8 cellular contexts compared by ENCODE assay signal in genomic region chr14:73949752-73950734, GRCh38. TPM values are rescaled to one million over a fixed set of nuclear protein-coding genes. Genes with fewer than 3 reads are reported as not detected.
DNase-seq lines count a peak whose midpoint lies in the region; ATAC-seq and TF ChIP-seq lines count a peak whose summit lies in the region.

TSS of gene COQ6 (plus strand) at chr14:73950302. CDS start at chr14:73950333, 31 bp downstream.
A gene with protein sequence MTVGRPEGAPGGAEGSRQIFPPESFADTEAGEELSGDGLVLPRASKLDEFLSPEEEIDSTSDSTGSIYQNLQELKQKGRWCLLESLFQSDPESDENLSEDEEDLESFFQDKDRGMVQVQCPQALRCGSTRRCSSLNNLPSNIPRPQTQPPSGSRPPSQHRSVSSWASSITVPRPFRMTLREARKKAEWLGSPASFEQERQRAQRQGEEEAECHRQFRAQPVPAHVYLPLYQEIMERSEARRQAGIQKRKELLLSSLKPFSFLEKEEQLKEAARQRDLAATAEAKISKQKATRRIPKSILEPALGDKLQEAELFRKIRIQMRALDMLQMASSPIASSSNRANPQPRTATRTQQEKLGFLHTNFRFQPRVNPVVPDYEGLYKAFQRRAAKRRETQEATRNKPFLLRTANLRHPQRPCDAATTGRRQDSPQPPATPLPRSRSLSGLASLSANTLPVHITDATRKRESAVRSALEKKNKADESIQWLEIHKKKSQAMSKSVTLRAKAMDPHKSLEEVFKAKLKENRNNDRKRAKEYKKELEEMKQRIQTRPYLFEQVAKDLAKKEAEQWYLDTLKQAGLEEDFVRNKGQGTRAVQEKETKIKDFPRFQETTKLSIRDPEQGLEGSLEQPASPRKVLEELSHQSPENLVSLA (minus strand): TSS chr14:73950094. CDS start chr14:73950026, 68 bp downstream.

- POLR2A ChIA-PET in BJ (lab: Charles Lee) = interaction anchor here (0.5 to 0.6 kb wide), 2 partner anchors 16 to 28 kb away, joined by 3 read pairs; no protein-coding TSS in a partner anchor

- peak within 1 kb of the TSS; percentile 71 to 90 for H3K27ac ChIP-seq in coronary artery

- H3K4me3 ChIP-seq in BJ (ENCODE audit: low read depth, low read length) (peak within 1 kb of the TSS; percentile 80), coronary artery (peak within 1 kb of the TSS; percentile 78)

- CTCF ChIA-PET in BJ (lab: Yijun Ruan, JAX) = no interaction called here

- TF ChIP-seq CTCF in BJ (IDR thresholded peaks at IDR 0.05; ENCODE audit: insufficient read depth, low read depth, low read length) = no peak
- no peak for TF ChIP-seq CTCF in coronary artery (IDR thresholded peaks at IDR 0.05)

- peak; percentile 82 for ATAC-seq in HG03442 (IDR thresholded peaks at IDR 0.05; ENCODE audit: unreplicated experiment)
- peak; percentile 83 for ATAC-seq in left colon

- H3K27me3 ChIP-seq in BJ (ENCODE audit: control insufficient read depth, insufficient read depth, low read length) = no peaks in the 10 kb centered on the region

- H3K36me3 ChIP-seq in BJ (ENCODE audit: control insufficient read depth, insufficient read depth, low read length) = peaks cover 6% of the 10 kb centered on the region

- DNase-seq in BJ (ENCODE audit: low read depth) (peak; percentile 85), GM19238 (ENCODE audit: insufficient read length, low spot score) (peak; percentile 85), NCI-H524 (lab: John Stamatoyannopoulos, UW) (peak; percentile 98 to 99), coronary artery (ENCODE audit: low spot score) (peak; percentile 97), left colon (peak; percentile 93 to 96)
- DNase-seq in activated CD4-positive, alpha-beta T cell treated with anti-CD3 and anti-CD28 coated beads for 48 hours = peak; percentile 95
- DNase-seq in stimulated activated CD4-positive, alpha-beta T cell treated with anti-CD3 and anti-CD28 coated beads, Interleukin-1b, Interleukin-23, amount 100 ng/mL, for 48 hours = peak; percentile 95

- intact Hi-C loops in left colon (cut with DNase I, micrococcal nuclease) = no loop called here

RNA-seq across cellular contexts. Expression of gene COQ6, which starts in this region (rescaled TPM):
- polyA plus RNA-seq in BJ (2011; rRNA removed) = 31.5 and 38.2 TPM in 2 replicates
- polyA minus RNA-seq in BJ (2011; rRNA and poly(A)+ RNA removed) = 12.5 and 13.1 TPM in 2 replicates
- 10 to 100 TPM; 18.5 to 21.5 TPM for total RNA-seq in left colon

RNA-seq across cellular contexts. Expression of the second gene that starts in this region (rescaled TPM):
- 2.5 and 2.6 TPM in 2 replicates for polyA plus RNA-seq in BJ (2011; rRNA removed)
- 1.3 and 1.8 TPM in 2 replicates for polyA minus RNA-seq in BJ (2011; rRNA and poly(A)+ RNA removed)
- total RNA-seq in left colon = 1 to 10 TPM; 4.6 to 5.9 TPM

Comparison
In these comparisons a context has a peak if more than half of its experiments do, and no peak if none do; other contexts are left out.
1. Peak in every context shown above with its lines: DNase-seq, ATAC-seq, H3K4me3 ChIP-seq and H3K27ac ChIP-seq.